18 cellular contexts compared by ENCODE assay signal in genomic region chr17:76545918-76546555, GRCh38. TPM values are rescaled to one million over a fixed set of nuclear protein-coding genes. Genes with fewer than 3 reads are reported as not detected.
DNase-seq lines count a peak whose midpoint lies in the region; ATAC-seq and TF ChIP-seq lines count a peak whose summit lies in the region.
"Had no signal": no experiment of that assay in that cellular context is flagged by ENCODE, and none has a peak within 500 bp of the region (broad histone marks: within the 10 kb centered on the region; RNA-seq: fewer than 3 reads in every experiment).

No MANE protein-coding gene starts in this region.

- H3K4me3 Mint-ChIP-seq in brain (peak overlapping the region; percentile 8 to 54 (median 33)), type B pancreatic cell (no peak overlapping the region)
- H3K4me3 Mint-ChIP-seq: activated B cell treated with CpG ODN at 0.5 μM for 24 hours; CD8-positive, alpha-beta memory T cell; nephron progenitor cell; T-helper 17 cell had no signal

- TF ChIP-seq CTCF in heart right ventricle (IDR thresholded peaks at IDR 0.05) = no peak
- TF ChIP-seq CTCF in brain (conservative IDR thresholded peaks at IDR 0.05) = no peak
- TF ChIP-seq CTCF in spleen (IDR thresholded peaks at IDR 0.05 in 8 of 11, conservative IDR thresholded peaks at IDR 0.05 in 3 of 11) = no peak
- TF ChIP-seq CTCF in type B pancreatic cell (conservative IDR thresholded peaks at IDR 0.05) = no peak
- no peak for TF ChIP-seq CTCF in testis (IDR thresholded peaks at IDR 0.05)

- no peak overlapping the region for H3K4me3 ChIP-seq in heart right ventricle
- H3K4me3 ChIP-seq in spleen = no peak overlapping the region
- no peak overlapping the region for H3K4me3 ChIP-seq in testis
- H3K4me3 ChIP-seq: A549, vagina had no signal

- TF ChIP-seq POLR2A in spleen (IDR thresholded peaks at IDR 0.05) (no peak), testis (IDR thresholded peaks at IDR 0.05) (no peak)

- H3K27ac Mint-ChIP-seq in brain (peak overlapping the region in 1 of 5 experiments; percentile 78), type B pancreatic cell (no peak overlapping the region)
- H3K27ac Mint-ChIP-seq: activated B cell treated with CpG ODN at 0.5 μM for 24 hours, nephron progenitor cell, T-helper 17 cell had no signal

- H3K27me3 ChIP-seq in heart right ventricle (peaks cover 0 to 21% (median 0%) of the 10 kb centered on the region in 7 donors), spleen (replicated peaks in 1 of 7) (peaks cover 0 to 24% (median 0%) of the 10 kb centered on the region in 7 donors), testis (no peaks in the 10 kb centered on the region)
- H3K27me3 ChIP-seq: vagina had no signal

- H3K4me1 Mint-ChIP-seq in brain = peaks cover 5% of the 10 kb centered on the region
- H3K4me1 Mint-ChIP-seq in type B pancreatic cell (ENCODE audit: unreplicated experiment) = peaks cover 49% of the 10 kb centered on the region

- 65 to 72% methylated on average over 13 of the region's 13 CpGs for WGBS in heart right ventricle, 2 donors
- 73 to 77% (median 76%) methylated on average over 10 to 13 of the region's 13 CpGs for WGBS in spleen, 5 donors
- WGBS in testis, 2 donors = 53 to 78% methylated on average over 8 to 11 of the region's 13 CpGs

- no peaks in the 10 kb centered on the region for H3K9me3 Mint-ChIP-seq in brain
- H3K9me3 Mint-ChIP-seq in type B pancreatic cell = no peaks in the 10 kb centered on the region
- H3K9me3 Mint-ChIP-seq: activated B cell treated with CpG ODN at 0.5 μM for 24 hours; CD8-positive, alpha-beta memory T cell; nephron progenitor cell had no signal

- H3K36me3 ChIP-seq in heart right ventricle (no peaks in the 10 kb centered on the region), spleen (no peaks in the 10 kb centered on the region), testis (ENCODE audit: low read depth, missing control alignments) (no peaks in the 10 kb centered on the region)
- H3K36me3 ChIP-seq: vagina had no signal

- peak in 1 of 8 donors; percentile 2 for ATAC-seq in heart right ventricle
- ATAC-seq in Right ventricle myocardium superior (ENCODE audit: poor library complexity) = no peak
- ATAC-seq in HG03520 (IDR thresholded peaks at IDR 0.05; ENCODE audit: unreplicated experiment) = no peak
- ATAC-seq: T-helper 17 cell had no signal

- intact Hi-C loops in heart right ventricle (cut with DNase I) = loop anchor here in 4 of 10 donors (1.0 to 10.0 kb wide), 3 partner anchors 23 to 179 kb away; partner anchors contain the start of genes JMJD6 (in 1 of the 4) and METTL23 (in 1 of the 4)
- intact Hi-C loops in Right ventricle myocardium superior (cut with DNase I) = loop anchor here (2.0 kb wide), 1 partner anchor 21 kb away; no protein-coding TSS in a partner anchor
- intact Hi-C loops in spleen (cut with DNase I; ENCODE audit: low total_unique reads) = no loop called here
- intact Hi-C loops in testis (cut with DNase I; ENCODE audit: low total_unique reads) = no loop called here

- DNase-seq in heart right ventricle (no peak), Right ventricle myocardium superior (no peak), kidney tubule cell (ENCODE audit: low spot score) (peak; percentile 43), spleen (peak; percentile 54), type B pancreatic cell (ENCODE audit: extremely low spot score, unreplicated experiment) (no peak), testis (no peak)
- DNase-seq: activated B cell treated with CpG ODN at 0.5 μM for 24 hours; activated CD8-positive, alpha-beta memory T cell treated with anti-CD3 and anti-CD28 coated beads for 24 hours; CD8-positive, alpha-beta memory T cell; cerebellar nuclear complex; DND-41; nephron progenitor cell; T-helper 17 cell had no signal

- H3K27ac ChIP-seq in heart right ventricle (peak overlapping the region in 6 of 10 donors; percentile 32 to 92 (median 71)), spleen (no peak overlapping the region), testis (no peak overlapping the region)
- H3K27ac ChIP-seq: vagina had no signal

- no peaks in the 10 kb centered on the region for H3K36me3 Mint-ChIP-seq in brain
- no peaks in the 10 kb centered on the region for H3K36me3 Mint-ChIP-seq in type B pancreatic cell

- H3K9me3 ChIP-seq in heart right ventricle (no peaks in the 10 kb centered on the region), spleen (no peaks in the 10 kb centered on the region), testis (no peaks in the 10 kb centered on the region)
- H3K9me3 ChIP-seq: A549, vagina had no signal

- H3K4me1 ChIP-seq in heart right ventricle (peaks cover 38 to 74% (median 55%) of the 10 kb centered on the region in 9 donors), spleen (peaks cover 25 to 72% (median 48%) of the 10 kb centered on the region in 6 donors), testis (peaks cover 50% of the 10 kb centered on the region)

- peaks cover 7% of the 10 kb centered on the region for H3K27me3 Mint-ChIP-seq in brain
- peaks cover 17% of the 10 kb centered on the region for H3K27me3 Mint-ChIP-seq in type B pancreatic cell

RNA-seq across cellular contexts. Expression of gene PRCD, which starts 6.2 kb away (rescaled TPM):
- 1 to 10 TPM; 1.5 to 5.4 (median 2.4) TPM for total RNA-seq in heart right ventricle
- 10 to 100 TPM in 1 of 2 donors, 1 to 10 TPM in 1; 3.7 to 17.3 TPM for polyA plus RNA-seq in heart right ventricle
- 4.0 TPM for total RNA-seq in Right ventricle myocardium superior
- polyA plus RNA-seq in brain (ENCODE audit: insufficient read depth, low read depth, low replicate concordance) = 9.9 TPM
- total RNA-seq in spleen = 10 to 100 TPM in 2 of 7 donors, 1 to 10 TPM in 5; 3.5 to 18.8 (median 9.2) TPM
- 10 to 100 TPM; 28.9 to 54.1 (median 29.6) TPM for polyA plus RNA-seq in spleen
- 0.33 and 3.3 TPM in 2 replicates for total RNA-seq in type B pancreatic cell (ENCODE audit: low replicate concordance)
- 1 to 10 TPM; 3.2 to 3.8 TPM for total RNA-seq in testis
- polyA plus RNA-seq in testis (ENCODE audit: insufficient read depth, low read depth, low replicate concordance) = 4.6 TPM
- polyA plus RNA-seq: A549 had no signal

RNA-seq across cellular contexts. Expression of gene CYGB, which starts 8.5 kb away (rescaled TPM):
- total RNA-seq in heart right ventricle (10 to 100 TPM in 9 of 10 donors, 1 to 10 TPM in 1; 9.3 to 50.5 (median 17.9) TPM), Right ventricle myocardium superior (34.2 TPM), spleen (10 to 100 TPM in 3 of 7 donors, 1 to 10 TPM in 4; 5.0 to 21.0 (median 9.9) TPM), type B pancreatic cell (ENCODE audit: low replicate concordance) (2.5 and 10.0 TPM in 2 replicates), testis (1 to 10 TPM; 3.4 to 7.2 TPM)
- polyA plus RNA-seq in heart right ventricle (10 to 100 TPM; 36.0 to 57.7 TPM), brain (ENCODE audit: insufficient read depth, low read depth, low replicate concordance) (6.8 TPM), spleen (1 to 10 TPM; 3.5 to 5.8 (median 5.5) TPM), testis (ENCODE audit: insufficient read depth, low read depth, low replicate concordance) (9.9 TPM)
- total RNA-seq: CD8-positive, alpha-beta memory T cell; T-helper 17 cell had no signal

RNA-seq across cellular contexts. Expression of gene ST6GALNAC2, which starts 39.6 kb away (rescaled TPM):
- total RNA-seq in heart right ventricle = 1 to 10 TPM; 3.7 to 8.4 (median 6.1) TPM
- polyA plus RNA-seq in heart right ventricle = 1 to 10 TPM; 1.5 to 4.5 TPM
- total RNA-seq in Right ventricle myocardium superior = 6.1 TPM
- polyA plus RNA-seq in brain (ENCODE audit: insufficient read depth, low read depth, low replicate concordance) = 8.3 TPM
- 10 to 100 TPM in 3 of 7 donors, 1 to 10 TPM in 4; 8.1 to 15.7 (median 9.8) TPM for total RNA-seq in spleen
- polyA plus RNA-seq in spleen = 1 to 10 TPM; 1.1 to 4.8 (median 1.3) TPM
- total RNA-seq in type B pancreatic cell (ENCODE audit: low replicate concordance) = 4.3 and 10.4 TPM in 2 replicates
- total RNA-seq in testis = 10 to 100 TPM; 29.7 to 87.5 TPM
- 107 TPM for polyA plus RNA-seq in testis (ENCODE audit: insufficient read depth, low read depth, low replicate concordance)
- total RNA-seq: activated B cell treated with CpG ODN at 0.5 μM for 24 hours, frontal cortex had no signal

RNA-seq across cellular contexts. Expression of gene RHBDF2, which starts 44.8 kb away (rescaled TPM):
- total RNA-seq in heart right ventricle (10 to 100 TPM in 4 of 10 donors, 1 to 10 TPM in 6; 6.5 to 33.1 (median 7.7) TPM), Right ventricle myocardium superior (15.4 TPM), spleen (100 to 1,000 TPM in 4 of 7 donors, 10 to 100 TPM in 3; 95.1 to 147 (median 114) TPM), type B pancreatic cell (ENCODE audit: low replicate concordance) (12.3 and 17.2 TPM in 2 replicates), testis (10 to 100 TPM; 26.3 to 30.2 TPM)
- polyA plus RNA-seq in heart right ventricle (10 to 100 TPM; 13.5 to 27.0 TPM), brain (ENCODE audit: insufficient read depth, low read depth, low replicate concordance) (6.7 TPM), spleen (10 to 100 TPM; 31.4 to 72.7 (median 53.3) TPM), testis (ENCODE audit: insufficient read depth, low read depth, low replicate concordance) (9.7 TPM)

Comparison
In these comparisons a context has a peak if more than half of its experiments do, and no peak if none do; other contexts are left out.
1. DNase-seq: peak in kidney tubule cell (single experiment) and spleen (single experiment); none in heart right ventricle (0 of 2), Right ventricle myocardium superior (single experiment), type B pancreatic cell (single experiment) and testis (single experiment).
2. H3K27ac ChIP-seq: peak in heart right ventricle (6 of 10); none in spleen (0 of 8) and testis (0 of 2).